In genomic region chr19:2307518-2308012, GRCh38 we compare ENCODE assay signal across 1 cellular context.
TF ChIP-seq lines count a peak whose summit lies in the region.

No MANE protein-coding gene starts in this region.

TF ChIP-seq in IMR-90, 13 proteins besides CTCF, POLR2A, EP300 and RAD21:
- TF ChIP-seq MAZ (IDR thresholded peaks at IDR 0.05; ENCODE audit: borderline replicate concordance, low read depth, low read length) (no peak), RFX5 (IDR thresholded peaks at IDR 0.05; ENCODE audit: low read depth, low read length) (no peak), ELK1 (IDR thresholded peaks at IDR 0.05; ENCODE audit: borderline replicate concordance, low read depth, low read length) (no peak), USF2 (IDR thresholded peaks at IDR 0.05; ENCODE audit: low read depth, low read length) (no peak), FOS (IDR thresholded peaks at IDR 0.05; ENCODE audit: low read depth, low read length) (no peak), MAFK (IDR thresholded peaks at IDR 0.05; ENCODE audit: low read depth, low read length) (no peak), CHD1 (IDR thresholded peaks at IDR 0.05; ENCODE audit: low read depth, low read length) (no peak), MXI1 (IDR thresholded peaks at IDR 0.05; ENCODE audit: borderline replicate concordance, low read depth, low read length) (no peak), CEBPB (IDR thresholded peaks at IDR 0.05; ENCODE audit: low read depth, low read length) (no peak), BHLHE40 (IDR thresholded peaks at IDR 0.05; ENCODE audit: low read depth, low read length) (no peak), RCOR1 (IDR thresholded peaks at IDR 0.05; ENCODE audit: insufficient replicate concordance, low read length) (no peak), SMC3 (IDR thresholded peaks at IDR 0.05; ENCODE audit: low read depth, low read length) (no peak), NFE2L2 (IDR thresholded peaks at IDR 0.05; ENCODE audit: low read depth, low read length) (no peak)
